In genomic region chr9:90983394-90983793, GRCh38 we compare ENCODE assay signal across 26 cellular contexts.
"Had no signal": no experiment of that assay in that cellular context is flagged by ENCODE, and none has a peak within 500 bp of the region (broad histone marks: within the 10 kb centered on the region; RNA-seq: fewer than 3 reads in every experiment).

No MANE protein-coding gene starts in this region.

- H3K4me3 ChIP-seq: cardiac muscle cell, SJCRH30, SK-N-MC had no signal

- ATAC-seq: activated CD8-positive, alpha-beta T cell treated with anti-CD3 and anti-CD28 coated beads for 36 hours; activated T-cell treated with anti-CD3 and anti-CD28 coated beads, Interleukin-2, amount 50 U/mL, for 72 hours; activated T-helper 17 cell treated with anti-CD3 and anti-CD28 coated beads, Interleukin-2, amount 50 U/mL, for 72 hours; Panc1 had no signal

- H3K9me3 ChIP-seq: SJCRH30 had no signal

- H3K36me3 ChIP-seq: cardiac muscle cell, SJCRH30 had no signal

- DNase-seq: activated CD4-positive, alpha-beta T cell treated with anti-CD3 and anti-CD28 coated beads, Interleukin-2, amount 10 ng/mL, durations not matched to agents 24 days and 14 days; activated CD4-positive, alpha-beta T cell treated with anti-CD3 and anti-CD28 coated beads, Interleukin-2, amount 50 U/mL, for 4 hours; activated CD8-positive, alpha-beta T cell treated with anti-CD3 and anti-CD28 coated beads for 36 hours; activated effector memory CD4-positive, alpha-beta T cell treated with anti-CD3 and anti-CD28 coated beads, Interleukin-2, amount 50 U/mL, for 16 hours; activated naive CD4-positive, alpha-beta T cell; activated naive CD4-positive, alpha-beta T cell treated with anti-CD3 and anti-CD28 coated beads, Interleukin-2, amount 50 U/mL, for 16 hours; activated naive CD8-positive, alpha-beta T cell treated with anti-CD3 and anti-CD28 coated beads for 36 hours; activated T-cell treated with anti-CD3 and anti-CD28 coated beads, Interleukin-2, amount 50 U/mL, for 1 hour; activated T-cell treated with anti-CD3 and anti-CD28 coated beads, Interleukin-2, amount 50 U/mL, for 72 hours; amniotic stem cell; aorta; NCI-H1105; NCI-H1417 treated with DMSO at 0.1 percent for 48 hours; NCI-H187 treated with DMSO at 0.1 percent for 48 hours; NCI-H2081 treated with DMSO at 0.1 percent for 48 hours; NCI-H226; NCI-H446 treated with DMSO at 0.1 percent for 48 hours; NCI-H524; OCI-M1; SHP77; SJCRH30; T1000 had no signal

- H3K27ac ChIP-seq: cardiac muscle cell, SJCRH30, SK-N-MC had no signal

- H3K4me1 ChIP-seq: SJCRH30 had no signal

- H3K27me3 ChIP-seq: cardiac muscle cell had no signal
